ENCODE assay signal across 8 cellular contexts in genomic region chr6:80605165-80605989, GRCh38.
A peak's percentile ranks its signal among the peaks of the same experiment; 100 is the strongest.
DNase-seq lines count a peak whose midpoint lies in the region; ATAC-seq and TF ChIP-seq lines count a peak whose summit lies in the region.

No MANE protein-coding gene starts in this region.

- H3K9me3 ChIP-seq in MM.1S (replicated peaks; ENCODE audit: insufficient read depth, low read length): no peaks in the 10 kb centered on the region
- no peaks in the 10 kb centered on the region for H3K9me3 ChIP-seq in uterus

- no peaks in the 10 kb centered on the region for H4K20me1 ChIP-seq in MM.1S (ENCODE audit: insufficient read depth, low read length)

- H3K27me3 Mint-ChIP-seq in WTC11 (ENCODE audit: low read depth): no peaks in the 10 kb centered on the region
- H3K27me3 Mint-ChIP-seq in immature natural killer cell (ENCODE audit: low read depth in 3 of 3): peaks cover 0 to 3% (median 0%) of the 10 kb centered on the region in 3 donors

- H3K36me3 Mint-ChIP-seq in WTC11 (no peaks in the 10 kb centered on the region), immature natural killer cell (no peaks in the 10 kb centered on the region)

- no peaks in the 10 kb centered on the region for H3F3A ChIP-seq in MM.1S (ENCODE audit: insufficient read depth, low read length)

- no peak overlapping the region for H3K4me2 ChIP-seq in MM.1S (ENCODE audit: low read depth, low read length)

- TF ChIP-seq CTCF in C4-2B (conservative IDR thresholded peaks at IDR 0.05): peak; percentile 61
- peak; percentile 59 for TF ChIP-seq CTCF in MM.1S (IDR thresholded peaks at IDR 0.05; ENCODE audit: low read length)
- peak; percentile 42 for TF ChIP-seq CTCF in WTC11 (IDR thresholded peaks at IDR 0.05)
- TF ChIP-seq CTCF in uterus (IDR thresholded peaks at IDR 0.05): peak; percentile 37 to 46 (median 38)

- no peaks in the 10 kb centered on the region for H3K36me3 ChIP-seq in MM.1S (replicated peaks; ENCODE audit: insufficient read depth, low read length)
- no peaks in the 10 kb centered on the region for H3K36me3 ChIP-seq in uterus

- H3K4me1 ChIP-seq in MM.1S (ENCODE audit: low read length) (no peaks in the 10 kb centered on the region), uterus (no peaks in the 10 kb centered on the region)

- TF ChIP-seq POLR2A in uterus (IDR thresholded peaks at IDR 0.05): no peak

- no peaks in the 10 kb centered on the region for H3K9me2 ChIP-seq in MM.1S (replicated peaks; ENCODE audit: insufficient read depth, low read length)

- H3K4me3 ChIP-seq in MM.1S (ENCODE audit: low read length) (no peak overlapping the region), uterus (no peak overlapping the region)

- H3K4me1 Mint-ChIP-seq in WTC11: peaks cover 3% of the 10 kb centered on the region
- H3K4me1 Mint-ChIP-seq in immature natural killer cell: no peaks in the 10 kb centered on the region

- CTCF ChIA-PET in WTC11 (lab: Charles Lee): interaction anchor here (0.6 to 1.4 kb wide), 10 partner anchors 18 to 470 kb away, joined by 3 to 12 read pairs (median 4); no protein-coding TSS in a partner anchor

- H3K9me3 Mint-ChIP-seq in WTC11 (no peaks in the 10 kb centered on the region), immature natural killer cell (peaks cover 0 to 2% (median 0%) of the 10 kb centered on the region in 6 donors)

- H2AFZ ChIP-seq in MM.1S (ENCODE audit: low read length): peak overlapping the region; percentile 18; the same call in 1 of the 2 replicates

- DNase-seq in MM.1S (peak; percentile 57), WTC11 (ENCODE audit: low spot score) (no peak), immature natural killer cell (peak; percentile 10 to 44 (median 19)), uterus (no peak)

- intact Hi-C loops in uterus (cut with DNase I; ENCODE audit: low total_unique reads): no loop called here

- H3K27ac Mint-ChIP-seq in WTC11: no peak overlapping the region
- H3K27ac Mint-ChIP-seq in immature natural killer cell: no peak overlapping the region

- H3K9ac ChIP-seq in MM.1S (ENCODE audit: low read length): no peak overlapping the region

- H3K27me3 ChIP-seq in MM.1S (replicated peaks; ENCODE audit: insufficient read depth, low read length): no peaks in the 10 kb centered on the region
- H3K27me3 ChIP-seq in uterus: no peaks in the 10 kb centered on the region

- H3K27ac ChIP-seq in C4-2B: no peak overlapping the region
- no peak overlapping the region for H3K27ac ChIP-seq in MM.1S (ENCODE audit: low read length)
- no peak overlapping the region for H3K27ac ChIP-seq in uterus

- POLR2A ChIA-PET in WTC11 (lab: Charles Lee): no interaction called here

- H3K79me2 ChIP-seq in MM.1S (ENCODE audit: low read length): no peaks in the 10 kb centered on the region

- H3K4me3 Mint-ChIP-seq in WTC11 (no peak overlapping the region), immature natural killer cell (no peak overlapping the region)

- ATAC-seq in GM18868 (IDR thresholded peaks at IDR 0.05; ENCODE audit: unreplicated experiment) (peak; percentile 84), WTC11 (peak; percentile 75; the same call in 1 of the 2 replicates), HG02981 (IDR thresholded peaks at IDR 0.05; ENCODE audit: unreplicated experiment) (no peak), GM19324 (IDR thresholded peaks at IDR 0.05; ENCODE audit: low FRiP score, unreplicated experiment) (no peak)

TF ChIP-seq in WTC11, 78 proteins besides CTCF, POLR2A, EP300 and RAD21 (continues in another document):
- TF ChIP-seq ESRRA (CRISPR knock-in tag; IDR thresholded peaks at IDR 0.05; ENCODE audit: borderline replicate concordance) (no peak), HMGA2 (CRISPR knock-in tag; IDR thresholded peaks at IDR 0.05) (no peak), ZNF263 (CRISPR knock-in tag; IDR thresholded peaks at IDR 0.05; ENCODE audit: low read depth) (no peak), ZNF281 (CRISPR knock-in tag; IDR thresholded peaks at IDR 0.05) (no peak), ZNF219 (CRISPR knock-in tag; IDR thresholded peaks at IDR 0.05; ENCODE audit: borderline replicate concordance) (no peak), JUN (CRISPR knock-in tag; IDR thresholded peaks at IDR 0.05) (no peak), IRF1 (CRISPR knock-in tag; IDR thresholded peaks at IDR 0.05) (no peak), MXD4 (CRISPR knock-in tag; IDR thresholded peaks at IDR 0.05; ENCODE audit: borderline replicate concordance) (no peak), NFE2L1 (CRISPR knock-in tag; IDR thresholded peaks at IDR 0.05) (no peak), SMAD4 (CRISPR knock-in tag; IDR thresholded peaks at IDR 0.05) (no peak), TEAD1 (CRISPR knock-in tag; IDR thresholded peaks at IDR 0.05) (no peak), E2F1 (CRISPR knock-in tag; IDR thresholded peaks at IDR 0.05) (no peak), MYBL2 (CRISPR knock-in tag; IDR thresholded peaks at IDR 0.05) (no peak), ZNF425 (CRISPR knock-in tag; conservative IDR thresholded peaks at IDR 0.05) (no peak), SMAD3 (CRISPR knock-in tag; IDR thresholded peaks at IDR 0.05; ENCODE audit: borderline replicate concordance) (no peak), NR3C1 (CRISPR knock-in tag; conservative IDR thresholded peaks at IDR 0.05; ENCODE audit: low read depth) (no peak)
- TF ChIP-seq, protein P1, sequence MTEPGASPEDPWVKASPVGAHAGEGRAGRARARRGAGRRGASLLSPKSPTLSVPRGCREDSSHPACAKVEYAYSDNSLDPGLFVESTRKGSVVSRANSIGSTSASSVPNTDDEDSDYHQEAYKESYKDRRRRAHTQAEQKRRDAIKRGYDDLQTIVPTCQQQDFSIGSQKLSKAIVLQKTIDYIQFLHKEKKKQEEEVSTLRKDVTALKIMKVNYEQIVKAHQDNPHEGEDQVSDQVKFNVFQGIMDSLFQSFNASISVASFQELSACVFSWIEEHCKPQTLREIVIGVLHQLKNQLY (CRISPR knock-in tag; IDR thresholded peaks at IDR 0.05): no peak

Comparison
In these comparisons a context has a peak if more than half of its experiments do, and no peak if none do; other contexts are left out.
1. ATAC-seq: peak in GM18868 (single experiment) and WTC11 (single experiment); none in HG02981 (single experiment) and GM19324 (single experiment).
2. DNase-seq: peak in MM.1S (single experiment) and immature natural killer cell (3 of 3); none in WTC11 (single experiment) and uterus (0 of 2).
3. Peak in every context shown above with its lines, with median percentiles within 50 percentile points of each other: CTCF ChIP-seq.